Comparison of ENCODE assay signal across 16 cellular contexts in genomic region chrX:49137492-49137891, GRCh38. TPM values are rescaled to one million over a fixed set of nuclear protein-coding genes. Genes with fewer than 3 reads are reported as not detected.
DNase-seq lines count a peak whose midpoint lies in the region; ATAC-seq and TF ChIP-seq lines count a peak whose summit lies in the region.
"Had no signal": no experiment of that assay in that cellular context is flagged by ENCODE, and none has a peak within 500 bp of the region (broad histone marks: within the 10 kb centered on the region; RNA-seq: fewer than 3 reads in every experiment).

No MANE protein-coding gene starts in this region.

- no peak overlapping the region for H2BK15ac ChIP-seq in neuronal stem cell (ENCODE audit: low read length)

- peaks cover 0 to 3% (median 0%) of the 10 kb centered on the region in 9 donors for H3K4me1 ChIP-seq in heart right ventricle
- no peaks in the 10 kb centered on the region for H3K4me1 ChIP-seq in neuronal stem cell (ENCODE audit: control insufficient read depth in 2 of 2, insufficient read depth in 1 of 2, low read depth in 1 of 2, low read length in 2 of 2)
- H3K4me1 ChIP-seq: BLaER1, Caco-2 had no signal

- H2BK5ac ChIP-seq in neuronal stem cell (ENCODE audit: low read length), result no peak overlapping the region

- no peak overlapping the region for H3K4ac ChIP-seq in neuronal stem cell (ENCODE audit: low read length)

- ATAC-seq in heart right ventricle (peak in 7 of 8 donors; percentile 51 to 78 (median 71)), left cardiac atrium (no peak), GM18520 (IDR thresholded peaks at IDR 0.05; ENCODE audit: unreplicated experiment) (no peak)

- H2AK5ac ChIP-seq in neuronal stem cell (ENCODE audit: low read depth, low read length), result no peak overlapping the region

- H4K91ac ChIP-seq in neuronal stem cell (ENCODE audit: low read depth, low read length, poor library complexity), result no peak overlapping the region

- H3K36me3 ChIP-seq in heart right ventricle (peaks cover 0 to 10% (median 0%) of the 10 kb centered on the region in 9 donors), neuronal stem cell (replicated peaks in 1 of 2; ENCODE audit: control insufficient read depth in 2 of 2, insufficient read depth in 2 of 2, low read length in 2 of 2) (no peaks in the 10 kb centered on the region)

- H3K79me1 ChIP-seq in neuronal stem cell (ENCODE audit: low read depth, low read length), result no peaks in the 10 kb centered on the region

- no peak overlapping the region for H3K4me3 ChIP-seq in heart right ventricle
- H3K4me3 ChIP-seq in neuronal stem cell (ENCODE audit: low read length in 2 of 2), result no peak overlapping the region
- H3K4me3 ChIP-seq: BLaER1 had no signal

- H2BK120ac ChIP-seq in neuronal stem cell (ENCODE audit: low read depth, low read length), result no peak overlapping the region

- H3K4me2 ChIP-seq in neuronal stem cell (ENCODE audit: insufficient read depth, low read length, poor library complexity, severe bottlenecking), result no peak overlapping the region
- H3K4me2 ChIP-seq: BLaER1 had no signal

- no peak overlapping the region for H2BK12ac ChIP-seq in neuronal stem cell (ENCODE audit: low read length)

- H3K9me3 ChIP-seq in heart right ventricle (peaks cover 0 to 45% (median 0%) of the 10 kb centered on the region in 11 donors), neuronal stem cell (replicated peaks in 1 of 2; ENCODE audit: control insufficient read depth in 2 of 2, insufficient read depth in 1 of 2, low read depth in 1 of 2, low read length in 2 of 2) (peaks cover 0 to 2% of the 10 kb centered on the region in 2 donors)
- H3K9me3 ChIP-seq: Caco-2 had no signal

- no peak overlapping the region for H4K8ac ChIP-seq in neuronal stem cell (ENCODE audit: low read depth, low read length)

- H3K14ac ChIP-seq in neuronal stem cell (ENCODE audit: low read length), result no peak overlapping the region

- DNase-seq in heart right ventricle, result peak; percentile 37 to 52
- no peak for DNase-seq in left cardiac atrium
- peak; percentile 83 for DNase-seq in dermis blood vessel endothelial cell
- peak; percentile 44 for DNase-seq in glomerular endothelial cell (ENCODE audit: extremely low read depth, low read depth, low spot score)
- peak; percentile 55 for DNase-seq in pulmonary artery endothelial cell (ENCODE audit: low read depth, low spot score)
- no peak for DNase-seq in NCI-H146 (lab: John Stamatoyannopoulos, UW)
- no peak for DNase-seq in neuronal stem cell (ENCODE audit: low spot score)
- DNase-seq: 8988T; AML-193; Caco-2; CD8-positive, alpha-beta memory T cell; DMS53; HCEC 1CT; HFFc6 had no signal

- H3K27me3 ChIP-seq in heart right ventricle, result no peaks in the 10 kb centered on the region
- no peaks in the 10 kb centered on the region for H3K27me3 ChIP-seq in neuronal stem cell (ENCODE audit: control insufficient read depth in 3 of 3, insufficient read depth in 3 of 3, low read depth in 1 of 3, low read length in 3 of 3)

- no peak for TF ChIP-seq CTCF in heart right ventricle (IDR thresholded peaks at IDR 0.05)

- WGBS in heart right ventricle, 2 donors, result 75 to 77% methylated on average over 1 of the region's 1 CpG
- WGBS in neuronal stem cell (ENCODE audit: extremely low coverage in 2 of 2, insufficient read length in 2 of 2, insufficient replicate concordance in 1 of 2), 2 donors, result no CpG with 5 or more reads among the region's 1 CpG

- H3K27ac ChIP-seq in heart right ventricle, result peak overlapping the region in 8 of 10 donors; percentile 14 to 73 (median 48)
- no peak overlapping the region for H3K27ac ChIP-seq in neuronal stem cell (replicated peaks; ENCODE audit: low read length)
- H3K27ac ChIP-seq: BLaER1 had no signal

- H3K9ac ChIP-seq in neuronal stem cell (ENCODE audit: low read depth, low read length, poor library complexity), result no peak overlapping the region
- H3K9ac ChIP-seq: BLaER1 had no signal

- H3K23ac ChIP-seq in neuronal stem cell (ENCODE audit: low read depth, low read length, poor library complexity), result no peak overlapping the region

- no peak overlapping the region for H3K18ac ChIP-seq in neuronal stem cell (ENCODE audit: low read length)

- intact Hi-C loops in heart right ventricle (cut with DNase I), result no loop called here
- intact Hi-C loops in left cardiac atrium (cut with DNase I), result no loop called here

- H2AFZ ChIP-seq in neuronal stem cell (ENCODE audit: low read length), result no peak overlapping the region

RNA-seq across cellular contexts. Expression of gene GPKOW, which starts 14.0 kb away (rescaled TPM):
- 10 to 100 TPM; 16.5 to 23.2 (median 20.0) TPM for total RNA-seq in heart right ventricle
- polyA plus RNA-seq in heart right ventricle, result 10 to 100 TPM in 1 of 2 donors, 1 to 10 TPM in 1; 6.4 to 28.8 TPM
- 10 to 100 TPM; 17.1 to 19.4 TPM for total RNA-seq in left cardiac atrium
- 24.5 and 27.2 TPM in 2 replicates for total RNA-seq in dermis blood vessel endothelial cell
- total RNA-seq in glomerular endothelial cell, result 21.0 and 32.6 TPM in 2 replicates
- total RNA-seq in pulmonary artery endothelial cell, result 27.1 and 29.0 TPM in 2 replicates
- 15.7 TPM for polyA plus RNA-seq in neuronal stem cell (2013, experiment 1 of 2)
- polyA plus RNA-seq in neuronal stem cell (2013, experiment 2 of 2), result 15.6 TPM

RNA-seq across cellular contexts. Expression of gene MAGIX, which starts 25.1 kb away (rescaled TPM):
- total RNA-seq in heart right ventricle, result 1 to 10 TPM; 2.7 to 9.8 (median 4.0) TPM
- polyA plus RNA-seq in heart right ventricle, result 10 to 100 TPM in 1 of 2 donors, 1 to 10 TPM in 1; 5.4 to 13.5 TPM
- 1 to 10 TPM; 7.7 to 7.9 TPM for total RNA-seq in left cardiac atrium
- 0.68 and 0.84 TPM in 2 replicates for total RNA-seq in dermis blood vessel endothelial cell
- 1.2 and 1.4 TPM in 2 replicates for total RNA-seq in glomerular endothelial cell
- total RNA-seq in pulmonary artery endothelial cell, result 0.59 and 1.2 TPM in 2 replicates
- 0.74 TPM for polyA plus RNA-seq in neuronal stem cell (2013, experiment 1 of 2)
- polyA plus RNA-seq in neuronal stem cell (2013, experiment 2 of 2), result 0.47 TPM

RNA-seq across cellular contexts. Expression of gene PLP2, which starts 34.2 kb away (rescaled TPM):
- total RNA-seq in heart right ventricle, result 100 to 1,000 TPM in 1 of 10 donors, 10 to 100 TPM in 9; 20.3 to 157 (median 41.2) TPM
- 100 to 1,000 TPM in 1 of 2 donors, 10 to 100 TPM in 1; 64.6 to 352 TPM for polyA plus RNA-seq in heart right ventricle
- 100 to 1,000 TPM in 1 of 2 donors, 10 to 100 TPM in 1; 97.5 to 114 TPM for total RNA-seq in left cardiac atrium
- total RNA-seq in dermis blood vessel endothelial cell, result 2.6 and 13.1 TPM in 2 replicates
- 50.4 and 50.9 TPM in 2 replicates for total RNA-seq in glomerular endothelial cell
- total RNA-seq in pulmonary artery endothelial cell, result 20.7 and 22.4 TPM in 2 replicates
- 3.8 TPM for polyA plus RNA-seq in neuronal stem cell (2013, experiment 1 of 2)
- 3.8 TPM for polyA plus RNA-seq in neuronal stem cell (2013, experiment 2 of 2)

RNA-seq across cellular contexts. Expression of gene PRICKLE3, which starts 48.7 kb away (rescaled TPM):
- 10 to 100 TPM in 3 of 10 donors, 1 to 10 TPM in 7; 6.6 to 14.8 (median 9.4) TPM for total RNA-seq in heart right ventricle
- polyA plus RNA-seq in heart right ventricle, result 10 to 100 TPM in 1 of 2 donors, 1 to 10 TPM in 1; 8.8 to 10.8 TPM
- total RNA-seq in left cardiac atrium, result 10 to 100 TPM in 1 of 2 donors, 1 to 10 TPM in 1; 9.9 to 14.8 TPM
- 9.4 and 9.7 TPM in 2 replicates for total RNA-seq in dermis blood vessel endothelial cell
- total RNA-seq in glomerular endothelial cell, result 8.1 and 15.6 TPM in 2 replicates
- 4.7 and 6.2 TPM in 2 replicates for total RNA-seq in pulmonary artery endothelial cell
- 4.5 TPM for polyA plus RNA-seq in neuronal stem cell (2013, experiment 1 of 2)
- polyA plus RNA-seq in neuronal stem cell (2013, experiment 2 of 2), result 4.1 TPM

RNA-seq across cellular contexts. Expression of gene WDR45, which starts 57.8 kb away (rescaled TPM):
- total RNA-seq in heart right ventricle (10 to 100 TPM; 45.7 to 84.7 (median 60.6) TPM), left cardiac atrium (10 to 100 TPM; 52.3 to 61.1 TPM), dermis blood vessel endothelial cell (26.2 and 27.9 TPM in 2 replicates), glomerular endothelial cell (33.4 and 49.3 TPM in 2 replicates), pulmonary artery endothelial cell (23.3 and 25.5 TPM in 2 replicates)
- polyA plus RNA-seq in heart right ventricle, result 100 to 1,000 TPM in 1 of 2 donors, 10 to 100 TPM in 1; 87.7 to 107 TPM
- 17.0 TPM for polyA plus RNA-seq in neuronal stem cell (2013, experiment 1 of 2)
- 16.8 TPM for polyA plus RNA-seq in neuronal stem cell (2013, experiment 2 of 2)

Comparison
In these comparisons a context has a peak if more than half of its experiments do, and no peak if none do; other contexts are left out.
1. ATAC-seq: peak in heart right ventricle (7 of 8); none in left cardiac atrium (0 of 2) and GM18520 (single experiment).
2. DNase-seq: peak in heart right ventricle (2 of 2), dermis blood vessel endothelial cell (single experiment), glomerular endothelial cell (single experiment) and pulmonary artery endothelial cell (single experiment); none in left cardiac atrium (single experiment), NCI-H146 (single experiment) and neuronal stem cell (single experiment).